Comparison of ENCODE assay signal across 9 cellular contexts in the genomic region with DNA sequence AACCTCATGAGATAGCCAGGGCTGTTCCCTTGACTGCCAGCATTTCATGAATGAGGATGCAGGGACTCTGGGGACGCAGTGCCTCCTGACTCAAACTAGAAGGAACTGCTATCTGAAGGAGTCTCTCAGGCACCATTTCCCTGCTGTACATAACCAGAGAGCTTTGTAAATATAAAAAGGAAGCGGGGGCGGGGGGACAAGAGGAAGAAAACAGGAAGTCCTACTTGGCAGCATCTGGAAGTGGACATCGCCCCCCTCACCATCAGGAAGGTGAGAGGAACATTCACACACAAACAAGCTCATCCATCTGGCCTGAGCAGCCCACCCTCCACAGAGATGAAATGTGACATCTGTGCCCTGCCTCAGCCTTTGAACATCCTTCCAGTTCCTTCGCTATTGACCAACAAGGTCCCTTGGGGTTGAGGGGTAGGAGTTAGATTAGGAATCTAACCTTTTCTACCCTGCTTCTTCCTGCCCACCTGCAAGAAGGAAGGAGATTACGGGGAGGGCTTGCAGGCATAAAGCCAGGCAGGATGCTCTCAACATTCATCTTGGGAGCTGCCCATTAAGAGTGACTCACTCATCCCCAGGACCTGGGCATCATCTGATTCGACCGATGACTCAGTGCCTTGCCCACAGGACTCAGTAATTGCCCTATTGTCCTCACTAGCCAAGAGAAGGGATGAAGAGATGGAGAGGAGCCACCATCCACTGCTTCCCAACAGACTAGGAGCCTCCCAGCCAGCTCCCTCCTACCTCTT. TPM values are rescaled to one million over a fixed set of nuclear protein-coding genes. Genes with fewer than 3 reads are reported as not detected.
A peak's percentile ranks its signal among the peaks of the same experiment; 100 is the strongest.
DNase-seq lines count a peak whose midpoint lies in the region; ATAC-seq, FAIRE-seq and TF ChIP-seq lines count a peak whose summit lies in the region.
"Had no signal": no experiment of that assay in that cellular context is flagged by ENCODE, and none has a peak within 500 bp of the region (broad histone marks: within the 10 kb centered on the region; RNA-seq: fewer than 3 reads in every experiment).

No MANE protein-coding gene starts in this region.

- DNase-seq in Right ventricle myocardium inferior (ENCODE audit: missing footprints): no peak
- DNase-seq in cardiac septum (ENCODE audit: low spot score): no peak
- peak; percentile 73 for DNase-seq in kidney
- DNase-seq in colonic mucosa: no peak
- DNase-seq in HuH-7 (ENCODE audit: low spot score): no peak
- DNase-seq: NCI-H1436 had no signal

- H3K36me3 Mint-ChIP-seq in activated T-helper 17 cell treated with anti-CD3 and anti-CD28 coated beads, Interleukin-2, amount 50 U/mL, for 72 hours (ENCODE audit: low read depth): peaks cover 62% of the 10 kb centered on the region

- H3K27ac Mint-ChIP-seq in activated T-helper 17 cell treated with anti-CD3 and anti-CD28 coated beads, Interleukin-2, amount 50 U/mL, for 72 hours: peak overlapping the region; percentile 74

- H3K27me3 Mint-ChIP-seq in activated T-helper 17 cell treated with anti-CD3 and anti-CD28 coated beads, Interleukin-2, amount 50 U/mL, for 72 hours: no peaks in the 10 kb centered on the region

- H3K36me3 ChIP-seq in kidney (ENCODE audit: control insufficient read depth in 1 of 2, insufficient read depth in 2 of 2, low read length in 2 of 2) (peaks cover 9 to 16% of the 10 kb centered on the region in 2 donors), colonic mucosa (no peaks in the 10 kb centered on the region)

- H3K27me3 ChIP-seq in colonic mucosa: no peaks in the 10 kb centered on the region

- no peak for TF ChIP-seq CTCF in kidney (IDR thresholded peaks at IDR 0.05; ENCODE audit: borderline replicate concordance, extremely low read depth, insufficient read depth)
- no peak for TF ChIP-seq CTCF in colonic mucosa (IDR thresholded peaks at IDR 0.05)

- FAIRE-seq in kidney (lab: Jason Lieb, UNC): no peak

- peak; percentile 33 for ATAC-seq in Right ventricle myocardium inferior
- peak; percentile 63 for ATAC-seq in activated T-helper 17 cell treated with anti-CD3 and anti-CD28 coated beads, Interleukin-2, amount 50 U/mL, for 72 hours (replicated peaks)
- ATAC-seq in HG03469 (IDR thresholded peaks at IDR 0.05; ENCODE audit: unreplicated experiment): no peak
- ATAC-seq in GM21390 (IDR thresholded peaks at IDR 0.05; ENCODE audit: unreplicated experiment): no peak

- intact Hi-C loops in Right ventricle myocardium inferior (cut with DNase I): no loop called here
- intact Hi-C loops in cardiac septum (cut with DNase I): no loop called here
- intact Hi-C loops in kidney (cut with DNase I): no loop called here
- intact Hi-C loops in colonic mucosa (cut with DNase I): no loop called here

- peak overlapping the region; percentile 43 for H3K4me3 Mint-ChIP-seq in activated T-helper 17 cell treated with anti-CD3 and anti-CD28 coated beads, Interleukin-2, amount 50 U/mL, for 72 hours

- no peaks in the 10 kb centered on the region for H3K9me3 Mint-ChIP-seq in activated T-helper 17 cell treated with anti-CD3 and anti-CD28 coated beads, Interleukin-2, amount 50 U/mL, for 72 hours

- H3K27ac ChIP-seq in kidney (ENCODE audit: low read depth in 2 of 2, low read length in 2 of 2) (peak overlapping the region; percentile 28 to 55), colonic mucosa (no peak overlapping the region)

- H3K9ac ChIP-seq in kidney (ENCODE audit: low read length in 2 of 2) (no peak overlapping the region), colonic mucosa (ENCODE audit: low read depth in 2 of 2, low read length in 2 of 2) (no peak overlapping the region)

- no peak overlapping the region for H3K4me3 ChIP-seq in kidney (ENCODE audit: low read length in 2 of 2)
- no peak overlapping the region for H3K4me3 ChIP-seq in colonic mucosa

- peaks cover 45% of the 10 kb centered on the region for H3K4me1 Mint-ChIP-seq in activated T-helper 17 cell treated with anti-CD3 and anti-CD28 coated beads, Interleukin-2, amount 50 U/mL, for 72 hours

- no peaks in the 10 kb centered on the region for H3K9me3 ChIP-seq in kidney (ENCODE audit: control insufficient read depth in 1 of 2, low read length in 2 of 2)
- no peaks in the 10 kb centered on the region for H3K9me3 ChIP-seq in colonic mucosa

- H3K4me1 ChIP-seq in kidney (ENCODE audit: control insufficient read depth in 1 of 2, insufficient read depth in 1 of 2, low read depth in 1 of 2, low read length in 2 of 2) (peaks cover 9% of the 10 kb centered on the region in 2 donors), colonic mucosa (no peaks in the 10 kb centered on the region)

RNA-seq across cellular contexts. Expression of a gene that starts 31.9 kb away (rescaled TPM):
- total RNA-seq in Right ventricle myocardium inferior (11.7 TPM), cardiac septum (11.4 TPM), kidney (109 TPM), colonic mucosa (1 to 10 TPM; 5.5 to 9.3 TPM)
- 10 to 100 TPM; 20.2 to 24.6 TPM for total RNA-seq in activated T-helper 17 cell treated with anti-CD3 and anti-CD28 coated beads, Interleukin-2, amount 50 U/mL, for 72 hours
- 39.1 TPM for polyA plus RNA-seq in kidney (ENCODE audit: insufficient read depth, low read depth, low replicate concordance)

Comparison
In these comparisons a context has a peak if more than half of its experiments do, and no peak if none do; other contexts are left out.
1. ATAC-seq: peak in Right ventricle myocardium inferior (single experiment) and activated T-helper 17 cell treated with anti-CD3 and anti-CD28 coated beads, Interleukin-2, amount 50 U/mL, for 72 hours (single experiment); none in HG03469 (single experiment) and GM21390 (single experiment).